In the genomic region with DNA sequence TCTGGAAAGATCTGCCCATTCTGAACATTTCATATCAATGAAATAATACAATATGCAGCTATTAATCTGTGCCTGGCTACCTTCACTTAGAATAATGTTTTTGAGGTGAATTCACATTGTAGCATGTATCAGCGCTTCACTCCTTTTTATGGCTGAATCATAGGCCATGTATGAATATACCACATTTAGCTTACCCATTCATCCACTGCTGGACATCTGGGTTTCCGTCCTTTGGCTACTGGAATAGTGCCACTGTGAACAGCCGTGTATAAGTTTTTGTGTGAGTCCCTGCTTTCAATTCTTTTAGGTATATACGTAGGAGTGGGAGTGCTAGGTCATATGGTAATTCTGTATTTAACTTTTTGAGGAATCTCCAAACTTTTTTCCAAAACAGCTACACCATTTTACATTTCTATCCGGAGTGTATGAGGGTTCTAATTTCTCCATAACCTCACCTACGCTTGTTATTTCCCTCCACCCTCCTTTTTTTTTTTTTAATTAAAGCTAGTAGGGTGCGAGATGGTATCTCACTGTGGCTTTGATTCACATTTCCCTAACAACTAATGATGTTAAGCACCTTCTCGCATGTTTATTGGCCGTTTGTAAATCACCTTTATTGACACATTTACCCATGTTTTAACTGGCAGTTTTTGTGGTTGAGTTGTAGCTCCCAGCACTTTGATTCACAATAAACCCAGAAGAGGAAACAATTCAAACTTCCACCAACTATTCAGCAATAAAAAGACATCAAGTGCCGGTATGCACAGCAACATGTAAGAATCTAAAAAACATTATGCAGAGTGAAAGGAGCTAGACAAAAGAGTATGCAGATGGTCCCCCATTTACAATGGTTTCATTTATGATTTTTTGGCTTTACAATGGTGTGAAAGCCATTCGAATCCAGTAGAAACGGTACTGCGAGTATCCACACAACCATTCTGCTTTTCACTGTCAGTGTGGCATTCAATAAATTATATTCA, we compare ENCODE assay signal across 2 cellular contexts.
TF ChIP-seq lines count a peak whose summit lies in the region.

No MANE protein-coding gene starts in this region.

TF ChIP-seq in SK-N-SH, 30 proteins besides CTCF, POLR2A, EP300 and RAD21:
- TF ChIP-seq, protein P1, sequence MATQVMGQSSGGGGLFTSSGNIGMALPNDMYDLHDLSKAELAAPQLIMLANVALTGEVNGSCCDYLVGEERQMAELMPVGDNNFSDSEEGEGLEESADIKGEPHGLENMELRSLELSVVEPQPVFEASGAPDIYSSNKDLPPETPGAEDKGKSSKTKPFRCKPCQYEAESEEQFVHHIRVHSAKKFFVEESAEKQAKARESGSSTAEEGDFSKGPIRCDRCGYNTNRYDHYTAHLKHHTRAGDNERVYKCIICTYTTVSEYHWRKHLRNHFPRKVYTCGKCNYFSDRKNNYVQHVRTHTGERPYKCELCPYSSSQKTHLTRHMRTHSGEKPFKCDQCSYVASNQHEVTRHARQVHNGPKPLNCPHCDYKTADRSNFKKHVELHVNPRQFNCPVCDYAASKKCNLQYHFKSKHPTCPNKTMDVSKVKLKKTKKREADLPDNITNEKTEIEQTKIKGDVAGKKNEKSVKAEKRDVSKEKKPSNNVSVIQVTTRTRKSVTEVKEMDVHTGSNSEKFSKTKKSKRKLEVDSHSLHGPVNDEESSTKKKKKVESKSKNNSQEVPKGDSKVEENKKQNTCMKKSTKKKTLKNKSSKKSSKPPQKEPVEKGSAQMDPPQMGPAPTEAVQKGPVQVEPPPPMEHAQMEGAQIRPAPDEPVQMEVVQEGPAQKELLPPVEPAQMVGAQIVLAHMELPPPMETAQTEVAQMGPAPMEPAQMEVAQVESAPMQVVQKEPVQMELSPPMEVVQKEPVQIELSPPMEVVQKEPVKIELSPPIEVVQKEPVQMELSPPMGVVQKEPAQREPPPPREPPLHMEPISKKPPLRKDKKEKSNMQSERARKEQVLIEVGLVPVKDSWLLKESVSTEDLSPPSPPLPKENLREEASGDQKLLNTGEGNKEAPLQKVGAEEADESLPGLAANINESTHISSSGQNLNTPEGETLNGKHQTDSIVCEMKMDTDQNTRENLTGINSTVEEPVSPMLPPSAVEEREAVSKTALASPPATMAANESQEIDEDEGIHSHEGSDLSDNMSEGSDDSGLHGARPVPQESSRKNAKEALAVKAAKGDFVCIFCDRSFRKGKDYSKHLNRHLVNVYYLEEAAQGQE (IDR thresholded peaks at IDR 0.05; ENCODE audit: low read depth, low read length) = no peak
- TF ChIP-seq RFX5 (IDR thresholded peaks at IDR 0.05; ENCODE audit: low read length) = peak; percentile 92

TF ChIP-seq in SK-N-SH treated with all-trans-retinoic acid at 6 μM for 48 hours, 23 proteins besides CTCF, POLR2A, EP300 and RAD21 (continued from another document):
- TF ChIP-seq, protein P2, sequence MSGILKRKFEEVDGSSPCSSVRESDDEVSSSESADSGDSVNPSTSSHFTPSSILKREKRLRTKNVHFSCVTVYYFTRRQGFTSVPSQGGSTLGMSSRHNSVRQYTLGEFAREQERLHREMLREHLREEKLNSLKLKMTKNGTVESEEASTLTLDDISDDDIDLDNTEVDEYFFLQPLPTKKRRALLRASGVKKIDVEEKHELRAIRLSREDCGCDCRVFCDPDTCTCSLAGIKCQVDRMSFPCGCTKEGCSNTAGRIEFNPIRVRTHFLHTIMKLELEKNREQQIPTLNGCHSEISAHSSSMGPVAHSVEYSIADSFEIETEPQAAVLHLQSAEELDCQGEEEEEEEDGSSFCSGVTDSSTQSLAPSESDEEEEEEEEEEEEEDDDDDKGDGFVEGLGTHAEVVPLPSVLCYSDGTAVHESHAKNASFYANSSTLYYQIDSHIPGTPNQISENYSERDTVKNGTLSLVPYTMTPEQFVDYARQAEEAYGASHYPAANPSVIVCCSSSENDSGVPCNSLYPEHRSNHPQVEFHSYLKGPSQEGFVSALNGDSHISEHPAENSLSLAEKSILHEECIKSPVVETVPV (CRISPR knock-in tag; IDR thresholded peaks at IDR 0.05) = no peak
- TF ChIP-seq TCF4 (CRISPR knock-in tag; IDR thresholded peaks at IDR 0.05; ENCODE audit: borderline replicate concordance) = no peak
- TF ChIP-seq, protein P3, sequence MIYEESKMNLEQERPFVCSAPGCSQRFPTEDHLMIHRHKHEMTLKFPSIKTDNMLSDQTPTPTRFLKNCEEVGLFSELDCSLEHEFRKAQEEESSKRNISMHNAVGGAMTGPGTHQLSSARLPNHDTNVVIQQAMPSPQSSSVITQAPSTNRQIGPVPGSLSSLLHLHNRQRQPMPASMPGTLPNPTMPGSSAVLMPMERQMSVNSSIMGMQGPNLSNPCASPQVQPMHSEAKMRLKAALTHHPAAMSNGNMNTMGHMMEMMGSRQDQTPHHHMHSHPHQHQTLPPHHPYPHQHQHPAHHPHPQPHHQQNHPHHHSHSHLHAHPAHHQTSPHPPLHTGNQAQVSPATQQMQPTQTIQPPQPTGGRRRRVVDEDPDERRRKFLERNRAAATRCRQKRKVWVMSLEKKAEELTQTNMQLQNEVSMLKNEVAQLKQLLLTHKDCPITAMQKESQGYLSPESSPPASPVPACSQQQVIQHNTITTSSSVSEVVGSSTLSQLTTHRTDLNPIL (CRISPR knock-in tag; IDR thresholded peaks at IDR 0.05; ENCODE audit: low read depth) = no peak
- TF ChIP-seq BACH2 (CRISPR knock-in tag; IDR thresholded peaks at IDR 0.05; ENCODE audit: borderline replicate concordance) = no peak
- no peak for TF ChIP-seq PPARA (CRISPR knock-in tag; IDR thresholded peaks at IDR 0.05; ENCODE audit: borderline replicate concordance)
- no peak for TF ChIP-seq SNAI2 (CRISPR knock-in tag; IDR thresholded peaks at IDR 0.05)
